ENCODE assay signal across 16 cellular contexts in genomic region chr19:29832801-29833200, GRCh38. TPM values are rescaled to one million over a fixed set of nuclear protein-coding genes. Genes with fewer than 3 reads are reported as not detected.
DNase-seq lines count a peak whose midpoint lies in the region; ATAC-seq and TF ChIP-seq lines count a peak whose summit lies in the region.
"Had no signal": no experiment of that assay in that cellular context is flagged by ENCODE, and none has a peak within 500 bp of the region (broad histone marks: within the 10 kb centered on the region; RNA-seq: fewer than 3 reads in every experiment).

No MANE protein-coding gene starts in this region.

- no peak for ATAC-seq in CD8-positive, alpha-beta T cell
- no peak for ATAC-seq in activated CD8-positive, alpha-beta T cell treated with anti-CD3 and anti-CD28 coated beads, Interleukin-2, amount 10 ng/mL, durations not matched to agents 7 days and 5 days
- ATAC-seq in stimulated activated memory B cell treated with anti-CD40 and anti-IgM and Interleukin-4, amounts not matched to agents 10 μg/mL and 1 μg/mL and 100 μg/mL, for 72 hours = no peak

- H3K4ac ChIP-seq in neuronal stem cell (ENCODE audit: low read length) = no peak overlapping the region

- H3K27me3 Mint-ChIP-seq in activated naive CD4-positive, alpha-beta T cell treated with anti-CD3 and anti-CD28 coated beads for 36 hours (ENCODE audit: low read depth) = no peaks in the 10 kb centered on the region
- H3K27me3 Mint-ChIP-seq in CD8-positive, alpha-beta T cell (ENCODE audit: low read depth) = no peaks in the 10 kb centered on the region
- H3K27me3 Mint-ChIP-seq in activated CD8-positive, alpha-beta T cell treated with anti-CD3 and anti-CD28 coated beads, Interleukin-2, amount 10 ng/mL, durations not matched to agents 7 days and 5 days (ENCODE audit: low read depth) = no peaks in the 10 kb centered on the region
- peaks cover 0 to 3% of the 10 kb centered on the region in 2 donors for H3K27me3 Mint-ChIP-seq in CD8-positive, alpha-beta memory T cell
- H3K27me3 Mint-ChIP-seq in stimulated activated memory B cell treated with anti-CD40 and anti-IgM and Interleukin-4, amounts not matched to agents 10 μg/mL and 1 μg/mL and 100 μg/mL, for 72 hours = peaks cover 13% of the 10 kb centered on the region

- H3K79me1 ChIP-seq in neuronal stem cell (ENCODE audit: low read depth, low read length) = no peaks in the 10 kb centered on the region

- H3K4me2 ChIP-seq in neuronal stem cell (ENCODE audit: insufficient read depth, low read length, poor library complexity, severe bottlenecking) = no peak overlapping the region

- WGBS in neuronal stem cell (ENCODE audit: extremely low coverage in 2 of 2, insufficient read length in 2 of 2, insufficient replicate concordance in 1 of 2), 2 donors = no CpG with 5 or more reads among the region's 9 CpGs

- no peak overlapping the region for H2BK15ac ChIP-seq in neuronal stem cell (ENCODE audit: low read length)

- peaks cover 68% of the 10 kb centered on the region for H3K4me1 Mint-ChIP-seq in activated naive CD4-positive, alpha-beta T cell treated with anti-CD3 and anti-CD28 coated beads for 36 hours (ENCODE audit: low read depth)
- H3K4me1 Mint-ChIP-seq in CD8-positive, alpha-beta T cell (ENCODE audit: low read depth) = peaks cover 61% of the 10 kb centered on the region
- peaks cover 66% of the 10 kb centered on the region for H3K4me1 Mint-ChIP-seq in activated CD8-positive, alpha-beta T cell treated with anti-CD3 and anti-CD28 coated beads, Interleukin-2, amount 10 ng/mL, durations not matched to agents 7 days and 5 days (ENCODE audit: low read depth)
- peaks cover 37 to 46% (median 43%) of the 10 kb centered on the region in 3 donors for H3K4me1 Mint-ChIP-seq in CD8-positive, alpha-beta memory T cell
- peaks cover 35% of the 10 kb centered on the region for H3K4me1 Mint-ChIP-seq in stimulated activated memory B cell treated with anti-CD40 and anti-IgM and Interleukin-4, amounts not matched to agents 10 μg/mL and 1 μg/mL and 100 μg/mL, for 72 hours

- H2AK5ac ChIP-seq in neuronal stem cell (ENCODE audit: low read depth, low read length) = peak overlapping the region; percentile 64

- H2BK120ac ChIP-seq in neuronal stem cell (ENCODE audit: low read depth, low read length) = peak overlapping the region; percentile 88

- no peaks in the 10 kb centered on the region for H3K27me3 ChIP-seq in CD8-positive, alpha-beta T cell (ENCODE audit: insufficient read depth, low read length)
- H3K27me3 ChIP-seq in neuronal stem cell (ENCODE audit: control insufficient read depth in 3 of 3, insufficient read depth in 3 of 3, low read depth in 1 of 3, low read length in 3 of 3) = peaks cover 0 to 25% (median 0%) of the 10 kb centered on the region in 3 experiments
- H3K27me3 ChIP-seq in CD8-positive, alpha-beta memory T cell (ENCODE audit: insufficient read depth, low read length, poor library complexity, severe bottlenecking) = no peaks in the 10 kb centered on the region

- no peak overlapping the region for H3K4me3 ChIP-seq in CD8-positive, alpha-beta T cell (ENCODE audit: low read depth, low read length)
- H3K4me3 ChIP-seq in neuronal stem cell (ENCODE audit: low read length in 2 of 2) = no peak overlapping the region
- no peak overlapping the region for H3K4me3 ChIP-seq in CD8-positive, alpha-beta memory T cell (ENCODE audit: low read length)

- no peak overlapping the region for H3K23ac ChIP-seq in neuronal stem cell (ENCODE audit: low read depth, low read length, poor library complexity)

- POLR2A ChIA-PET in CD8-positive, alpha-beta T cell (lab: Charles Lee) = interaction anchor here (5.3 kb wide), 1 partner anchor 11 kb away, joined by 38 read pairs; no protein-coding TSS in a partner anchor
- POLR2A ChIA-PET in activated CD8-positive, alpha-beta T cell treated with anti-CD3 and anti-CD28 coated beads, Interleukin-2, amount 10 ng/mL, durations not matched to agents 7 days and 5 days (lab: Charles Lee) = interaction anchor here (0.6 to 2.1 kb wide), 2 partner anchors 12 to 58 kb away, joined by 5 to 10 read pairs; no protein-coding TSS in a partner anchor
- POLR2A ChIA-PET in CD8-positive, alpha-beta memory T cell (lab: Charles Lee) = no interaction called here

- TF ChIP-seq CTCF in CD8-positive, alpha-beta T cell (IDR thresholded peaks at IDR 0.05) = no peak

- H3K4me3 Mint-ChIP-seq in activated naive CD4-positive, alpha-beta T cell treated with anti-CD3 and anti-CD28 coated beads for 36 hours = no peak overlapping the region
- no peak overlapping the region for H3K4me3 Mint-ChIP-seq in CD8-positive, alpha-beta T cell
- no peak overlapping the region for H3K4me3 Mint-ChIP-seq in activated CD8-positive, alpha-beta T cell treated with anti-CD3 and anti-CD28 coated beads, Interleukin-2, amount 10 ng/mL, durations not matched to agents 7 days and 5 days
- H3K4me3 Mint-ChIP-seq in CD8-positive, alpha-beta memory T cell = no peak overlapping the region
- H3K4me3 Mint-ChIP-seq in stimulated activated memory B cell treated with anti-CD40 and anti-IgM and Interleukin-4, amounts not matched to agents 10 μg/mL and 1 μg/mL and 100 μg/mL, for 72 hours = no peak overlapping the region

- no peak overlapping the region for H4K91ac ChIP-seq in neuronal stem cell (ENCODE audit: low read depth, low read length, poor library complexity)

- CTCF ChIA-PET in activated naive CD4-positive, alpha-beta T cell treated with anti-CD3 and anti-CD28 coated beads for 36 hours (lab: Charles Lee) = interaction anchor here (1.2 to 1.4 kb wide), 2 partner anchors 117 to 121 kb away, joined by 3 read pairs; no protein-coding TSS in a partner anchor
- CTCF ChIA-PET in CD8-positive, alpha-beta T cell (lab: Charles Lee) = interaction anchor here (0.7 to 4.5 kb wide), 6 partner anchors 10 to 116 kb away, joined by 3 to 18 read pairs (median 6); no protein-coding TSS in a partner anchor
- CTCF ChIA-PET in activated CD8-positive, alpha-beta T cell treated with anti-CD3 and anti-CD28 coated beads, Interleukin-2, amount 10 ng/mL, durations not matched to agents 7 days and 5 days (lab: Charles Lee) = no interaction called here
- CTCF ChIA-PET in CD8-positive, alpha-beta memory T cell (lab: Charles Lee) = interaction anchor here (1.3 to 2.5 kb wide), 3 partner anchors 11 to 116 kb away, joined by 5 to 8 read pairs (median 5); no protein-coding TSS in a partner anchor

- no peak overlapping the region for H3K14ac ChIP-seq in neuronal stem cell (ENCODE audit: low read length)

- no peak overlapping the region for H2AFZ ChIP-seq in neuronal stem cell (ENCODE audit: low read length)

- intact Hi-C loops in activated naive CD4-positive, alpha-beta T cell treated with anti-CD3 and anti-CD28 coated beads for 36 hours (cut with micrococcal nuclease) = loop anchor here (10.0 kb wide), 2 partner anchors 248 to 618 kb away; partner anchors contain the start of gene UQCRFS1
- intact Hi-C loops in CD8-positive, alpha-beta T cell (cut with DNase I, micrococcal nuclease) = no loop called here

- peaks cover 3% of the 10 kb centered on the region for H3K9me3 Mint-ChIP-seq in activated naive CD4-positive, alpha-beta T cell treated with anti-CD3 and anti-CD28 coated beads for 36 hours
- no peaks in the 10 kb centered on the region for H3K9me3 Mint-ChIP-seq in CD8-positive, alpha-beta T cell
- no peaks in the 10 kb centered on the region for H3K9me3 Mint-ChIP-seq in activated CD8-positive, alpha-beta T cell treated with anti-CD3 and anti-CD28 coated beads, Interleukin-2, amount 10 ng/mL, durations not matched to agents 7 days and 5 days (ENCODE audit: insufficient read depth)
- no peaks in the 10 kb centered on the region for H3K9me3 Mint-ChIP-seq in CD8-positive, alpha-beta memory T cell
- H3K9me3 Mint-ChIP-seq in stimulated activated memory B cell treated with anti-CD40 and anti-IgM and Interleukin-4, amounts not matched to agents 10 μg/mL and 1 μg/mL and 100 μg/mL, for 72 hours = no peaks in the 10 kb centered on the region

- no peak for DNase-seq in activated naive CD4-positive, alpha-beta T cell treated with anti-CD3 and anti-CD28 coated beads for 36 hours
- no peak for DNase-seq in activated naive CD4-positive, alpha-beta T cell (lab: John Stamatoyannopoulos, UW)
- DNase-seq in CD8-positive, alpha-beta T cell = no peak
- DNase-seq in activated CD8-positive, alpha-beta T cell treated with anti-CD3 and anti-CD28 coated beads, Interleukin-2, amount 10 ng/mL, durations not matched to agents 7 days and 5 days = no peak
- DNase-seq in neuronal stem cell (ENCODE audit: low spot score) (no peak), HCEC 1CT (no peak)
- DNase-seq in CD8-positive, alpha-beta memory T cell = no peak
- DNase-seq: KG1, NCI-H1417 treated with DMSO at 0.1 percent for 48 hours, NCI-H2029, NCI-H2171 treated with DMSO at 0.1 percent for 48 hours, NCI-H446 treated with DMSO at 0.1 percent for 48 hours, OCI-M1, RPMI8226 had no signal

- H4K8ac ChIP-seq in neuronal stem cell (ENCODE audit: low read depth, low read length) = no peak overlapping the region

- H3K9me3 ChIP-seq in CD8-positive, alpha-beta T cell (ENCODE audit: low read length) = no peaks in the 10 kb centered on the region
- H3K9me3 ChIP-seq in neuronal stem cell (replicated peaks in 1 of 2; ENCODE audit: control insufficient read depth in 2 of 2, insufficient read depth in 1 of 2, low read depth in 1 of 2, low read length in 2 of 2) = no peaks in the 10 kb centered on the region
- H3K9me3 ChIP-seq in CD8-positive, alpha-beta memory T cell (ENCODE audit: low read length) = no peaks in the 10 kb centered on the region

- peak overlapping the region; percentile 95 for H2BK12ac ChIP-seq in neuronal stem cell (ENCODE audit: low read length)

- H3K9ac ChIP-seq in neuronal stem cell (ENCODE audit: low read depth, low read length, poor library complexity) = no peak overlapping the region

- no peaks in the 10 kb centered on the region for H3K36me3 ChIP-seq in CD8-positive, alpha-beta T cell (ENCODE audit: insufficient read depth, low read length)
- H3K36me3 ChIP-seq in neuronal stem cell (replicated peaks in 1 of 2; ENCODE audit: control insufficient read depth in 2 of 2, insufficient read depth in 2 of 2, low read length in 2 of 2) = no peaks in the 10 kb centered on the region
- no peaks in the 10 kb centered on the region for H3K36me3 ChIP-seq in CD8-positive, alpha-beta memory T cell (ENCODE audit: insufficient read depth, low read length)

- peaks cover 49% of the 10 kb centered on the region for H3K4me1 ChIP-seq in CD8-positive, alpha-beta T cell (ENCODE audit: insufficient read depth, low read length)
- no peaks in the 10 kb centered on the region for H3K4me1 ChIP-seq in neuronal stem cell (ENCODE audit: control insufficient read depth in 2 of 2, insufficient read depth in 1 of 2, low read depth in 1 of 2, low read length in 2 of 2)
- H3K4me1 ChIP-seq in CD8-positive, alpha-beta memory T cell (ENCODE audit: insufficient read depth, low read length) = peaks cover 56% of the 10 kb centered on the region

- peak overlapping the region; percentile 12 for H3K27ac Mint-ChIP-seq in activated naive CD4-positive, alpha-beta T cell treated with anti-CD3 and anti-CD28 coated beads for 36 hours
- peak overlapping the region; percentile 98 for H3K27ac Mint-ChIP-seq in CD8-positive, alpha-beta T cell
- H3K27ac Mint-ChIP-seq in activated CD8-positive, alpha-beta T cell treated with anti-CD3 and anti-CD28 coated beads, Interleukin-2, amount 10 ng/mL, durations not matched to agents 7 days and 5 days = peak overlapping the region; percentile 60
- H3K27ac Mint-ChIP-seq in CD8-positive, alpha-beta memory T cell = peak overlapping the region in 1 of 8 donors; percentile 38
- H3K27ac Mint-ChIP-seq in stimulated activated memory B cell treated with anti-CD40 and anti-IgM and Interleukin-4, amounts not matched to agents 10 μg/mL and 1 μg/mL and 100 μg/mL, for 72 hours = no peak overlapping the region

- peak overlapping the region; percentile 71 for H2BK5ac ChIP-seq in neuronal stem cell (ENCODE audit: low read length)

- H3K18ac ChIP-seq in neuronal stem cell (ENCODE audit: low read length) = no peak overlapping the region

- H3K27ac ChIP-seq in CD8-positive, alpha-beta T cell (ENCODE audit: low read depth, low read length) = no peak overlapping the region
- no peak overlapping the region for H3K27ac ChIP-seq in neuronal stem cell (replicated peaks; ENCODE audit: low read length)
- H3K27ac ChIP-seq in CD8-positive, alpha-beta memory T cell (ENCODE audit: low read depth, low read length) = no peak overlapping the region
- H3K27ac ChIP-seq: C4-2B had no signal

- H3K36me3 Mint-ChIP-seq in activated naive CD4-positive, alpha-beta T cell treated with anti-CD3 and anti-CD28 coated beads for 36 hours (ENCODE audit: low read depth) = no peaks in the 10 kb centered on the region
- no peaks in the 10 kb centered on the region for H3K36me3 Mint-ChIP-seq in CD8-positive, alpha-beta T cell
- no peaks in the 10 kb centered on the region for H3K36me3 Mint-ChIP-seq in activated CD8-positive, alpha-beta T cell treated with anti-CD3 and anti-CD28 coated beads, Interleukin-2, amount 10 ng/mL, durations not matched to agents 7 days and 5 days (ENCODE audit: low read depth)
- H3K36me3 Mint-ChIP-seq in CD8-positive, alpha-beta memory T cell = no peaks in the 10 kb centered on the region
- no peaks in the 10 kb centered on the region for H3K36me3 Mint-ChIP-seq in stimulated activated memory B cell treated with anti-CD40 and anti-IgM and Interleukin-4, amounts not matched to agents 10 μg/mL and 1 μg/mL and 100 μg/mL, for 72 hours

RNA-seq across cellular contexts. Expression of gene CCNE1, which starts 21.0 kb away (rescaled TPM):
- total RNA-seq in activated naive CD4-positive, alpha-beta T cell treated with anti-CD3 and anti-CD28 coated beads for 36 hours = 10 to 100 TPM; 31.2 to 34.1 TPM
- 1 to 10 TPM; 4.9 to 6.6 TPM for total RNA-seq in CD8-positive, alpha-beta T cell
- 10 to 100 TPM; 38.7 to 39.2 TPM for total RNA-seq in activated CD8-positive, alpha-beta T cell treated with anti-CD3 and anti-CD28 coated beads, Interleukin-2, amount 10 ng/mL, durations not matched to agents 7 days and 5 days
- polyA plus RNA-seq in neuronal stem cell (2013, experiment 1 of 2) = 15.7 TPM
- polyA plus RNA-seq in neuronal stem cell (2013, experiment 2 of 2) = 15.8 TPM
- total RNA-seq in CD8-positive, alpha-beta memory T cell = 10 to 100 TPM; 30.3 to 33.9 TPM
- polyA plus RNA-seq in CD8-positive, alpha-beta memory T cell = 1.3 TPM

Comparison
In these comparisons a context has a peak if more than half of its experiments do, and no peak if none do; other contexts are left out.
1. RNA of gene CCNE1, which starts 21.0 kb away (total RNA-seq): 38.7 to 39.2 TPM in activated CD8-positive, alpha-beta T cell treated with anti-CD3 and anti-CD28 coated beads, Interleukin-2, amount 10 ng/mL, durations not matched to agents 7 days and 5 days, 31.2 to 34.1 TPM in activated naive CD4-positive, alpha-beta T cell treated with anti-CD3 and anti-CD28 coated beads for 36 hours and 30.3 to 33.9 TPM in CD8-positive, alpha-beta memory T cell; 4.9 to 6.6 TPM in CD8-positive, alpha-beta T cell; every median in the first group is over 4 times any median in the second.